9 cellular contexts compared by ENCODE assay signal in genomic region chr3:141401095-141401494, GRCh38. TPM values are rescaled to one million over a fixed set of nuclear protein-coding genes. Genes with fewer than 3 reads are reported as not detected.
A peak's percentile ranks its signal among the peaks of the same experiment; 100 is the strongest.
DNase-seq lines count a peak whose midpoint lies in the region; ATAC-seq, FAIRE-seq and TF ChIP-seq lines count a peak whose summit lies in the region.
"Had no signal": no experiment of that assay in that cellular context is flagged by ENCODE, and none has a peak within 500 bp of the region (broad histone marks: within the 10 kb centered on the region; RNA-seq: fewer than 3 reads in every experiment).

No MANE protein-coding gene starts in this region.

- peaks cover 14% of the 10 kb centered on the region for H3K36me3 Mint-ChIP-seq in activated CD4-positive, alpha-beta T cell treated with anti-CD3 and anti-CD28 coated beads, Interleukin-2, amount 10 ng/mL, durations not matched to agents 24 days and 14 days (ENCODE audit: low read depth)
- H3K36me3 Mint-ChIP-seq in activated naive CD4-positive, alpha-beta T cell treated with anti-CD3 and anti-CD28 coated beads, Interleukin-2, amount 50 U/mL, for 72 hours: peaks cover 11 to 32% of the 10 kb centered on the region in 2 donors

- peaks cover 52% of the 10 kb centered on the region for H3K4me1 ChIP-seq in HepG2 (ENCODE audit: insufficient read depth, low read length)

- no peaks in the 10 kb centered on the region for H3K27me3 Mint-ChIP-seq in activated CD4-positive, alpha-beta T cell treated with anti-CD3 and anti-CD28 coated beads, Interleukin-2, amount 10 ng/mL, durations not matched to agents 24 days and 14 days

- H3K27ac ChIP-seq in HepG2 (ENCODE audit: extremely low read length, insufficient read depth, low read length) (peak overlapping the region; percentile 90), substantia nigra (ENCODE audit: low read depth, low read length, poor library complexity, severe bottlenecking) (peak overlapping the region; percentile 95)

- H4K20me1 ChIP-seq in HepG2 (ENCODE audit: insufficient read depth, low read length): no peaks in the 10 kb centered on the region

- peaks cover 14 to 35% of the 10 kb centered on the region in 2 experiments for H3K36me3 ChIP-seq in HepG2 (replicated peaks in 1 of 2; ENCODE audit: control insufficient read depth in 1 of 2, insufficient read depth in 2 of 2, low read length in 2 of 2)

- H3K9me3 Mint-ChIP-seq in activated CD4-positive, alpha-beta T cell treated with anti-CD3 and anti-CD28 coated beads, Interleukin-2, amount 10 ng/mL, durations not matched to agents 24 days and 14 days: peaks cover 6% of the 10 kb centered on the region
- H3K9me3 Mint-ChIP-seq in activated naive CD4-positive, alpha-beta T cell treated with anti-CD3 and anti-CD28 coated beads, Interleukin-2, amount 50 U/mL, for 72 hours: peaks cover 0 to 9% of the 10 kb centered on the region in 2 donors

- TF ChIP-seq POLR2A in HepG2 (IDR thresholded peaks at IDR 0.05; ENCODE audit: insufficient read depth in 1 of 2, low read depth in 2 of 2, low read length in 2 of 2): no peak

- H3K27ac Mint-ChIP-seq in activated CD4-positive, alpha-beta T cell treated with anti-CD3 and anti-CD28 coated beads, Interleukin-2, amount 10 ng/mL, durations not matched to agents 24 days and 14 days: peak overlapping the region; percentile 13
- peak overlapping the region; percentile 34 to 73 for H3K27ac Mint-ChIP-seq in activated naive CD4-positive, alpha-beta T cell treated with anti-CD3 and anti-CD28 coated beads, Interleukin-2, amount 50 U/mL, for 72 hours

- no peak for ATAC-seq in activated naive CD4-positive, alpha-beta T cell treated with anti-CD3 and anti-CD28 coated beads, Interleukin-2, amount 50 U/mL, for 72 hours
- ATAC-seq in HepG2 (no peak), HG02885 (IDR thresholded peaks at IDR 0.05; ENCODE audit: poor library complexity, unreplicated experiment) (no peak), GM21423 (IDR thresholded peaks at IDR 0.05; ENCODE audit: unreplicated experiment) (no peak)

- POLR2A ChIA-PET in HepG2 (lab: Yijun Ruan, JAX): interaction anchor here (0.7 to 4.3 kb wide), 16 partner anchors 9 to 89 kb away, joined by 3 to 41 read pairs (median 4); partner anchors contain the start of gene ZBTB38

- peak overlapping the region in 2 of 3 experiments; percentile 46 to 77; a peak in 2 of 6 replicates for H3K4me3 ChIP-seq in HepG2 (replicated peaks in 1 of 3; ENCODE audit: insufficient read depth in 1 of 3, low read depth in 2 of 3, low read length in 3 of 3)

- TF ChIP-seq EP300 in HepG2 (IDR thresholded peaks at IDR 0.05; ENCODE audit: low read depth in 2 of 2, low read length in 2 of 2) (no peak), HepG2 (CRISPR knock-in tag; IDR thresholded peaks at IDR 0.05; ENCODE audit: borderline replicate concordance) (no peak)

- no peaks in the 10 kb centered on the region; a peak in 1 of 5 replicates for H3K27me3 ChIP-seq in HepG2 (ENCODE audit: control insufficient read depth in 1 of 2, insufficient read depth in 2 of 2, low read length in 2 of 2)

- CTCF ChIA-PET in HepG2 (lab: Yijun Ruan, JAX; ENCODE audit: low intra/inter-chr PET ratio, low total read pairs): no interaction called here

- H2AFZ ChIP-seq in HepG2 (ENCODE audit: low read length): no peak overlapping the region

- DNase-seq in activated CD4-positive, alpha-beta T cell treated with anti-CD3 and anti-CD28 coated beads, Interleukin-2, amount 10 ng/mL, durations not matched to agents 24 days and 14 days: no peak
- DNase-seq in activated CD4-positive, alpha-beta T cell treated with anti-CD3 and anti-CD28 coated beads, Interleukin-2, amount 50 U/mL, for 4 hours: no peak
- DNase-seq in activated naive CD4-positive, alpha-beta T cell treated with anti-CD3 and anti-CD28 coated beads, Interleukin-2, amount 50 U/mL, for 72 hours (ENCODE audit: low spot score in 2 of 2): no peak
- DNase-seq in HepG2 (ENCODE audit: low spot score): no peak
- no peak for DNase-seq in substantia nigra (lab: John Stamatoyannopoulos, UW)
- no peak for DNase-seq in COR-L47 (lab: John Stamatoyannopoulos, UW)
- DNase-seq: activated CD4-positive, alpha-beta T cell treated with anti-CD3 and anti-CD28 coated beads for 1 hour had no signal

- 73% methylated on average over 1 of the region's 1 CpG for WGBS in HepG2 (ENCODE audit: low lambda C conversion rate)

- no peak for TF ChIP-seq CTCF in HepG2 (CRISPR knock-in tag; IDR thresholded peaks at IDR 0.05)

- no peaks in the 10 kb centered on the region for H3K9me3 ChIP-seq in HepG2 (ENCODE audit: low read length)

- in situ Hi-C loops in HepG2 (cut with HindIII; ENCODE audit: extremely low pct_ligation_motif_present, low pct_unique_long_range_greater_than_20kb): loop anchor here (5.0 kb wide), 2 partner anchors 34 to 41 kb away; partner anchors contain the start of gene ZBTB38

- TF ChIP-seq RAD21 in HepG2 (CRISPR knock-in tag; IDR thresholded peaks at IDR 0.05): no peak

- peaks cover 22% of the 10 kb centered on the region for H3K79me2 ChIP-seq in HepG2 (ENCODE audit: insufficient read depth, low read length)

- BruUV-seq in HepG2 (replicated peaks; lab: Mats Ljungman, UMichigan): no TSS peak

- FAIRE-seq in HepG2 (lab: Jason Lieb, UNC): no peak

- intact Hi-C loops in activated CD4-positive, alpha-beta T cell treated with anti-CD3 and anti-CD28 coated beads, Interleukin-2, amount 10 ng/mL, durations not matched to agents 24 days and 14 days (cut with micrococcal nuclease): loop anchor here (5.0 kb wide), 1 partner anchor 41 kb away; no protein-coding TSS in a partner anchor
- intact Hi-C loops in HepG2 (cut with micrococcal nuclease; ENCODE audit: unreplicated experiment): loop anchor here (2.0 kb wide), 1 partner anchor 40 kb away; no protein-coding TSS in a partner anchor

- peak overlapping the region; percentile 83 for H3K4me2 ChIP-seq in HepG2 (ENCODE audit: low read depth, low read length)

- peak overlapping the region; percentile 39 for H3K4me3 Mint-ChIP-seq in activated CD4-positive, alpha-beta T cell treated with anti-CD3 and anti-CD28 coated beads, Interleukin-2, amount 10 ng/mL, durations not matched to agents 24 days and 14 days

- peak overlapping the region; percentile 57 for H3K9ac ChIP-seq in HepG2 (ENCODE audit: insufficient read depth, low read depth, low read length)

- peaks cover 13% of the 10 kb centered on the region for H3K4me1 Mint-ChIP-seq in activated CD4-positive, alpha-beta T cell treated with anti-CD3 and anti-CD28 coated beads, Interleukin-2, amount 10 ng/mL, durations not matched to agents 24 days and 14 days

TF ChIP-seq in HepG2, 621 proteins besides CTCF, POLR2A, EP300 and RAD21 (continues in another document):
- TF ChIP-seq ZNF607 (CRISPR knock-in tag; IDR thresholded peaks at IDR 0.05; ENCODE audit: borderline replicate concordance): no peak
- TF ChIP-seq, protein P1, sequence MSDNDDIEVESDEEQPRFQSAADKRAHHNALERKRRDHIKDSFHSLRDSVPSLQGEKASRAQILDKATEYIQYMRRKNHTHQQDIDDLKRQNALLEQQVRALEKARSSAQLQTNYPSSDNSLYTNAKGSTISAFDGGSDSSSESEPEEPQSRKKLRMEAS (IDR thresholded peaks at IDR 0.05): 0 out of 2 replicates have a peak, but pooled peaks have one; percentile 5
- TF ChIP-seq HES4 (CRISPR knock-in tag; IDR thresholded peaks at IDR 0.05; ENCODE audit: borderline replicate concordance): no peak
- TF ChIP-seq ZBTB20 (CRISPR knock-in tag; IDR thresholded peaks at IDR 0.05; ENCODE audit: borderline replicate concordance, low read depth): no peak
- TF ChIP-seq SRY (CRISPR knock-in tag; IDR thresholded peaks at IDR 0.05): no peak
- no peak for TF ChIP-seq ZMYM3 (CRISPR knock-in tag; IDR thresholded peaks at IDR 0.05)
- no peak for TF ChIP-seq MXD1 (CRISPR knock-in tag; IDR thresholded peaks at IDR 0.05)
- no peak for TF ChIP-seq NFATC3 (CRISPR knock-in tag; IDR thresholded peaks at IDR 0.05)

RNA-seq across cellular contexts. Expression of gene ZBTB38, which starts 32.8 kb away (rescaled TPM):
- total RNA-seq in activated CD4-positive, alpha-beta T cell treated with anti-CD3 and anti-CD28 coated beads, Interleukin-2, amount 10 ng/mL, durations not matched to agents 24 days and 14 days: 14.5 and 17.8 TPM in 2 replicates
- 10 to 100 TPM; 13.4 to 19.9 TPM for total RNA-seq in activated naive CD4-positive, alpha-beta T cell treated with anti-CD3 and anti-CD28 coated beads, Interleukin-2, amount 50 U/mL, for 72 hours
- 51.7 and 77.9 TPM in 2 replicates for total RNA-seq in HepG2 (2016; rRNA removed; fragmentation: Illumina TruSeq; extraction: Trizol)
- 8.0 and 8.8 TPM in 2 replicates for total RNA-seq in HepG2 (2016; cell fraction: cytosol; rRNA removed; fragmentation: Illumina TruSeq; extraction: Trizol; ENCODE audit: low read depth)
- total RNA-seq in HepG2 (2016; cell fraction: insoluble cytoplasmic fraction; rRNA removed; fragmentation: Illumina TruSeq; extraction: Trizol): 47.2 and 73.5 TPM in 2 replicates
- 24.0 and 25.0 TPM in 2 replicates for total RNA-seq in HepG2 (2016; cell fraction: membrane; rRNA removed; fragmentation: Illumina TruSeq; extraction: Trizol)
- total RNA-seq in HepG2 (2016; cell fraction: nucleus; rRNA removed; fragmentation: Illumina TruSeq; extraction: Trizol): 50.9 and 56.2 TPM in 2 replicates
- 20.4 and 26.8 TPM in 2 replicates for polyA plus RNA-seq in HepG2 (2011; rRNA removed)
- 14.8 and 18.8 TPM in 2 replicates for polyA plus RNA-seq in HepG2 (2011; cell fraction: cytosol; rRNA removed)
- polyA plus RNA-seq in HepG2 (2011; cell fraction: nucleus; rRNA removed): 26.0 and 30.5 TPM in 2 replicates
- 30.3 and 41.4 TPM in 2 replicates for polyA plus RNA-seq in HepG2 (2012)
- 0.80 and 1.00 TPM in 2 replicates for polyA plus RNA-seq in HepG2 (2016; cell fraction: cytosol; fragmentation: Illumina TruSeq; extraction: Trizol; ENCODE audit: low read depth)
- 32.5 and 33.4 TPM in 2 replicates for polyA plus RNA-seq in HepG2 (2016; cell fraction: insoluble cytoplasmic fraction; fragmentation: Illumina TruSeq; extraction: Trizol; ENCODE audit: low read depth)
- polyA plus RNA-seq in HepG2 (2016; cell fraction: membrane; fragmentation: Illumina TruSeq; extraction: Trizol; ENCODE audit: low read depth): 2.7 and 3.4 TPM in 2 replicates
- 35.8 and 35.9 TPM in 2 replicates for polyA plus RNA-seq in HepG2 (2016; cell fraction: nucleus; fragmentation: Illumina TruSeq; extraction: Trizol; ENCODE audit: insufficient read depth, low read depth)
- 48.8 and 66.3 TPM in 2 replicates for polyA minus RNA-seq in HepG2 (2011; rRNA and poly(A)+ RNA removed; ENCODE audit: low replicate concordance)
- 52.1 and 52.3 TPM in 2 replicates for polyA minus RNA-seq in HepG2 (2011; cell fraction: cytosol; rRNA and poly(A)+ RNA removed)
- polyA minus RNA-seq in HepG2 (2011; cell fraction: nucleus; rRNA and poly(A)+ RNA removed): 130 and 149 TPM in 2 replicates
